Comparison of ENCODE assay signal across 13 cellular contexts in the genomic region with DNA sequence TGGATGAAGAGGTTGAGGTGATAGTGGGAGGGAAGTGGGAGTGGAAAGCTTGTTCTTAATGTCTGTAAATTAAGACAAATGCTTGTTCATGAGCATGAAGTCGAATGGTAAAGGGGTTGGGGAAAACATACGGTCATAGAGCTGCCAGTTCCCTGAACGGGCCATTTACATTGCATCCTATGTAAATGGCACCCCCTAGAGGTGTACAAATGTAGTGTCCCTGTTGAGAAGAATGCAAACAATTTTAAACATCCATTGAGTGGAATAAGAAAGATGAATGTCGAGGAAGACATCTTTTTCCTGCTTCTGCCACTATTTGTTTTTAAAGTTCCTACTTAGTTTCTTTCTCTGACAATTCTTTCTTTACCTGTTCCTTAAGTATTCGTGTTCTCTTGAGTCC.
A peak's percentile ranks its signal among the peaks of the same experiment; 100 is the strongest.
DNase-seq lines count a peak whose midpoint lies in the region; ATAC-seq and TF ChIP-seq lines count a peak whose summit lies in the region.
"Had no signal": no experiment of that assay in that cellular context is flagged by ENCODE, and none has a peak within 500 bp of the region (broad histone marks: within the 10 kb centered on the region; RNA-seq: fewer than 3 reads in every experiment).

No MANE protein-coding gene starts in this region.

- peak; percentile 21; the same call in 1 of the 2 replicates for TF ChIP-seq CTCF in GM12875 (IDR thresholded peaks at IDR 0.05; ENCODE audit: borderline replicate concordance, insufficient read depth, low read depth, low read length)
- peak; percentile 55 for TF ChIP-seq CTCF in KMS-11 (conservative IDR thresholded peaks at IDR 0.05; ENCODE audit: low read depth, low read length)
- TF ChIP-seq CTCF in astrocyte of the spinal cord (IDR thresholded peaks at IDR 0.05; ENCODE audit: low read depth, low read length), result peak; percentile 31
- peak; percentile 62 for TF ChIP-seq CTCF in nephron progenitor cell (IDR thresholded peaks at IDR 0.05)
- no peak for TF ChIP-seq CTCF in GM13976 (IDR thresholded peaks at IDR 0.05; ENCODE audit: borderline replicate concordance, control extremely low read depth, extremely low read depth, insufficient read depth, missing control alignments)

- H3K36me3 ChIP-seq in KMS-11 (ENCODE audit: insufficient read depth), result no peaks in the 10 kb centered on the region
- no peaks in the 10 kb centered on the region for H3K36me3 ChIP-seq in naive thymus-derived CD4-positive, alpha-beta T cell (ENCODE audit: control insufficient read depth in 2 of 3, insufficient read depth in 3 of 3, low read length in 3 of 3)
- H3K36me3 ChIP-seq: lower lobe of right lung had no signal

- H3K4me1 Mint-ChIP-seq in nephron progenitor cell, result peaks cover 8% of the 10 kb centered on the region
- no peaks in the 10 kb centered on the region for H3K4me1 Mint-ChIP-seq in naive thymus-derived CD4-positive, alpha-beta T cell

- H3K9me3 ChIP-seq in naive thymus-derived CD4-positive, alpha-beta T cell (ENCODE audit: control insufficient read depth in 2 of 3, low read length in 3 of 3), result no peaks in the 10 kb centered on the region
- H3K9me3 ChIP-seq: lower lobe of right lung had no signal

- DNase-seq in astrocyte of the spinal cord (ENCODE audit: low read depth, low spot score) (no peak), nephron progenitor cell (no peak), NCI-H510A (lab: John Stamatoyannopoulos, UW) (no peak), GM13976 (ENCODE audit: low spot score) (no peak)
- DNase-seq in naive thymus-derived CD4-positive, alpha-beta T cell, result no peak
- DNase-seq: activated effector memory CD4-positive, alpha-beta T cell treated with Interleukin-2 at 50 U/mL for 16 hours; effector CD4-positive, alpha-beta T cell; lower lobe of right lung; stimulated activated CD4-positive, alpha-beta T cell treated with anti-CD3 and anti-CD28 coated beads, Interleukin-15, amount 100 ng/mL, for 24 hours; T-helper 1 cell had no signal

- H3K9ac ChIP-seq in KMS-11, result no peak overlapping the region

- H3K27ac ChIP-seq in KMS-11, result no peak overlapping the region
- no peak overlapping the region for H3K27ac ChIP-seq in naive thymus-derived CD4-positive, alpha-beta T cell (ENCODE audit: low read depth, low read length)
- H3K27ac ChIP-seq: lower lobe of right lung had no signal

- CTCF ChIA-PET in naive thymus-derived CD4-positive, alpha-beta T cell (lab: Charles Lee), result no interaction called here

- peaks cover 7% of the 10 kb centered on the region for H3K27me3 Mint-ChIP-seq in nephron progenitor cell (ENCODE audit: low read depth, poor library complexity)
- H3K27me3 Mint-ChIP-seq in naive thymus-derived CD4-positive, alpha-beta T cell, result peaks cover 2 to 25% (median 18%) of the 10 kb centered on the region in 5 donors

- H4K20me1 ChIP-seq in KMS-11 (ENCODE audit: insufficient read depth), result no peaks in the 10 kb centered on the region

- no peaks in the 10 kb centered on the region for H3K4me1 ChIP-seq in KMS-11 (ENCODE audit: low read depth, poor library complexity, severe bottlenecking)
- H3K4me1 ChIP-seq in naive thymus-derived CD4-positive, alpha-beta T cell (ENCODE audit: control insufficient read depth in 2 of 2, insufficient read depth in 2 of 2, low read length in 2 of 2), result no peaks in the 10 kb centered on the region
- H3K4me1 ChIP-seq: lower lobe of right lung had no signal

- POLR2A ChIA-PET in naive thymus-derived CD4-positive, alpha-beta T cell (lab: Charles Lee), result no interaction called here

- no peak overlapping the region for H3K4me3 ChIP-seq in GM12875 (ENCODE audit: low read depth, low read length)
- H3K4me3 ChIP-seq in KMS-11 (IDR thresholded peaks at IDR 0.05; ENCODE audit: insufficient read depth, low read depth, low read length), result no peak overlapping the region
- no peak overlapping the region for H3K4me3 ChIP-seq in astrocyte of the spinal cord (ENCODE audit: low read depth, low read length)
- H3K4me3 ChIP-seq in naive thymus-derived CD4-positive, alpha-beta T cell (ENCODE audit: low read length), result no peak overlapping the region
- H3K4me3 ChIP-seq: lower lobe of right lung had no signal

- intact Hi-C loops in naive thymus-derived CD4-positive, alpha-beta T cell (cut with micrococcal nuclease), result no loop called here

- no peak overlapping the region for H2AFZ ChIP-seq in KMS-11 (ENCODE audit: low read depth)

- no peaks in the 10 kb centered on the region for H3K36me3 Mint-ChIP-seq in nephron progenitor cell (ENCODE audit: low read depth)
- no peaks in the 10 kb centered on the region for H3K36me3 Mint-ChIP-seq in naive thymus-derived CD4-positive, alpha-beta T cell

- H3K27ac Mint-ChIP-seq in nephron progenitor cell, result no peak overlapping the region
- no peak overlapping the region for H3K27ac Mint-ChIP-seq in naive thymus-derived CD4-positive, alpha-beta T cell

- no peak for ATAC-seq in naive thymus-derived CD4-positive, alpha-beta T cell
- no peak for ATAC-seq in GM21786 (IDR thresholded peaks at IDR 0.05; ENCODE audit: unreplicated experiment)
- ATAC-seq: lower lobe of right lung had no signal

- H3K9me3 Mint-ChIP-seq in nephron progenitor cell, result no peaks in the 10 kb centered on the region
- peaks cover 0 to 2% (median 0%) of the 10 kb centered on the region in 11 donors for H3K9me3 Mint-ChIP-seq in naive thymus-derived CD4-positive, alpha-beta T cell

- no peaks in the 10 kb centered on the region for H3K27me3 ChIP-seq in KMS-11 (ENCODE audit: insufficient read depth, low read depth)
- H3K27me3 ChIP-seq in naive thymus-derived CD4-positive, alpha-beta T cell (ENCODE audit: control insufficient read depth in 2 of 2, insufficient read depth in 2 of 2, low read length in 2 of 2), result no peaks in the 10 kb centered on the region

- in situ Hi-C loops in astrocyte of the spinal cord (cut with HindIII; ENCODE audit: low sequenced_read_pairs), result no loop called here
- in situ Hi-C loops in GM13976 (cut with MboI; ENCODE audit: low sequenced_read_pairs, unreplicated experiment), result no loop called here

- no peak overlapping the region for H3K4me2 ChIP-seq in KMS-11

- no peak overlapping the region for H3K4me3 Mint-ChIP-seq in nephron progenitor cell
- no peak overlapping the region for H3K4me3 Mint-ChIP-seq in naive thymus-derived CD4-positive, alpha-beta T cell

- no peaks in the 10 kb centered on the region for H3K79me2 ChIP-seq in KMS-11 (ENCODE audit: insufficient read depth, low read depth)
